In genomic region chr5:64347308-64347707, GRCh38 we compare ENCODE assay signal across 1 cellular context.
TF ChIP-seq lines count a peak whose summit lies in the region.

No MANE protein-coding gene starts in this region.

TF ChIP-seq in GM23338, 12 proteins besides CTCF, POLR2A, EP300 and RAD21 (continued from another document):
- TF ChIP-seq ZNF462 (CRISPR knock-in tag; IDR thresholded peaks at IDR 0.05) = no peak
TF ChIP-seq in GM23338: peak in this region for 0.
